Comparison of ENCODE assay signal across 10 cellular contexts in genomic region chr15:38535451-38536200, GRCh38. TPM values are rescaled to one million over a fixed set of nuclear protein-coding genes. Genes with fewer than 3 reads are reported as not detected.
DNase-seq lines count a peak whose midpoint lies in the region; ATAC-seq and TF ChIP-seq lines count a peak whose summit lies in the region.
"Had no signal": no experiment of that assay in that cellular context is flagged by ENCODE, and none has a peak within 500 bp of the region (broad histone marks: within the 10 kb centered on the region; RNA-seq: fewer than 3 reads in every experiment).

No MANE protein-coding gene starts in this region.

- TF ChIP-seq CTCF in thyroid gland (IDR thresholded peaks at IDR 0.05) = no peak

- intact Hi-C loops in thyroid gland (cut with DNase I) = no loop called here

- H3K36me3 ChIP-seq in GM23248 (ENCODE audit: low read depth) (no peaks in the 10 kb centered on the region), thyroid gland (no peaks in the 10 kb centered on the region)

- H3K27me3 ChIP-seq in GM23248 (replicated peaks; ENCODE audit: insufficient read depth) (no peaks in the 10 kb centered on the region), thyroid gland (no peaks in the 10 kb centered on the region)

- H3K9me2 ChIP-seq in GM23248 (ENCODE audit: insufficient read depth) = no peaks in the 10 kb centered on the region

- H3K4me3 ChIP-seq in GM23248 (no peak overlapping the region), thyroid gland (replicated peaks in 1 of 3) (no peak overlapping the region)

- H3K4me2 ChIP-seq in GM23248 (ENCODE audit: unreplicated experiment) = no peak overlapping the region

- peak overlapping the region; percentile 68 for H3K27ac ChIP-seq in GM23248
- H3K27ac ChIP-seq in thyroid gland = no peak overlapping the region

- H3K9me3 ChIP-seq in GM23248 (ENCODE audit: low read depth) (no peaks in the 10 kb centered on the region), thyroid gland (no peaks in the 10 kb centered on the region)

- H3K4me1 ChIP-seq in GM23248 (ENCODE audit: insufficient read depth) = peaks cover 57% of the 10 kb centered on the region
- H3K4me1 ChIP-seq in thyroid gland = peaks cover 12 to 15% of the 10 kb centered on the region in 2 donors

- DNase-seq in AG20443 (ENCODE audit: low spot score) (peak; percentile 33), GM23248 (peak; percentile 73), cerebellum (ENCODE audit: low spot score) (peak; percentile 55), middle frontal gyrus (ENCODE audit: extremely low spot score, low spot score) (peak; percentile 68), thyroid gland (no peak)
- no peak for DNase-seq in stimulated activated naive CD4-positive, alpha-beta T cell (lab: John Stamatoyannopoulos, UW)
- DNase-seq: stimulated activated CD4-positive, alpha-beta T cell treated with anti-CD3 and anti-CD28 coated beads, Interleukin-1b, Interleukin-23, amount 100 ng/mL, for 48 hours; stimulated activated naive B cell treated with anti-CD40 and anti-IgM and Interleukin-4, amounts not matched to agents 10 μg/mL and 1 μg/mL and 100 μg/mL, for 72 hours had no signal

- ATAC-seq in GM21786 (IDR thresholded peaks at IDR 0.05; ENCODE audit: unreplicated experiment) (no peak), HG02884 (IDR thresholded peaks at IDR 0.05; ENCODE audit: unreplicated experiment) (no peak)
- ATAC-seq: stimulated activated naive B cell treated with anti-CD40 and anti-IgM and Interleukin-4, amounts not matched to agents 10 μg/mL and 1 μg/mL and 100 μg/mL, for 72 hours had no signal

- H3K9ac ChIP-seq in GM23248 = no peak overlapping the region

- in situ Hi-C loops in GM23248 (cut with MboI) = no loop called here

- H4K20me1 ChIP-seq in GM23248 (ENCODE audit: insufficient read depth) = no peaks in the 10 kb centered on the region

- 65 to 68% methylated on average over 8 of the region's 8 CpGs for WGBS in GM23248 (ENCODE audit: low coverage in 1 of 2, low lambda C conversion rate in 2 of 2, missing lambda C conversion rate in 2 of 2), 2 experiments
- WGBS in thyroid gland, 2 donors = 79 to 82% methylated on average over 8 of the region's 8 CpGs

- H3K79me2 ChIP-seq in GM23248 (ENCODE audit: insufficient read depth) = no peaks in the 10 kb centered on the region

- TF ChIP-seq POLR2A in thyroid gland (IDR thresholded peaks at IDR 0.05) = no peak

- no peak overlapping the region for H2AFZ ChIP-seq in GM23248

- peaks cover 42% of the 10 kb centered on the region for H3F3A ChIP-seq in GM23248 (ENCODE audit: insufficient read depth)

RNA-seq across cellular contexts. Expression of gene RASGRP1, which starts 29.0 kb away (rescaled TPM):
- total RNA-seq in GM23248 (2014; rRNA removed; shearing (Covaris generic)) = 1.5 and 3.0 TPM in 2 replicates
- polyA plus RNA-seq in GM23248 (2016; fragmentation: Nextera tagmentation; extraction: Ambion mirVana) = 0.58 and 0.96 TPM in 2 replicates
- total RNA-seq in cerebellum (10.2 TPM), thyroid gland (1 to 10 TPM in 2 of 4 donors, under 1 TPM in 2; 0.24 to 1.9 (median 0.89) TPM)

Comparison
In these comparisons a context has a peak if more than half of its experiments do, and no peak if none do; other contexts are left out.
1. DNase-seq: peak in AG20443 (single experiment), GM23248 (single experiment), cerebellum (single experiment) and middle frontal gyrus (single experiment); none in thyroid gland (0 of 2) and stimulated activated naive CD4-positive, alpha-beta T cell (0 of 6).